21 cellular contexts compared by ENCODE assay signal in genomic region chr16:67704110-67704509, GRCh38. TPM values are rescaled to one million over a fixed set of nuclear protein-coding genes. Genes with fewer than 3 reads are reported as not detected.
A peak's percentile ranks its signal among the peaks of the same experiment; 100 is the strongest.
DNase-seq lines count a peak whose midpoint lies in the region; ATAC-seq and TF ChIP-seq lines count a peak whose summit lies in the region.
"Had no signal": no experiment of that assay in that cellular context is flagged by ENCODE, and none has a peak within 500 bp of the region (broad histone marks: within the 10 kb centered on the region; RNA-seq: fewer than 3 reads in every experiment).

No MANE protein-coding gene starts in this region.

- no peak overlapping the region for H3K4me3 ChIP-seq in CD8-positive, alpha-beta memory T cell (ENCODE audit: low read length)
- no peak overlapping the region for H3K4me3 ChIP-seq in ascending aorta
- H3K4me3 ChIP-seq: BLaER1 had no signal

- intact Hi-C loops in activated CD4-positive, alpha-beta T cell treated with anti-CD3 and anti-CD28 coated beads, Interleukin-2, amount 10 ng/mL, durations not matched to agents 24 days and 14 days (cut with micrococcal nuclease) = no loop called here
- intact Hi-C loops in natural killer cell (cut with micrococcal nuclease) (no loop called here), ascending aorta (cut with DNase I) (no loop called here)

- CTCF ChIA-PET in CD8-positive, alpha-beta memory T cell (lab: Charles Lee) = interaction anchor here (1.9 kb wide), 1 partner anchor 183 kb away, joined by 6 read pairs; no protein-coding TSS in a partner anchor
- CTCF ChIA-PET in RWPE1 (lab: Yijun Ruan, JAX) = interaction anchor here (0.6 kb wide), 1 partner anchor 182 kb away, joined by 4 read pairs; no protein-coding TSS in a partner anchor

- no peak overlapping the region for H3K4me3 Mint-ChIP-seq in activated CD4-positive, alpha-beta T cell treated with anti-CD3 and anti-CD28 coated beads, Interleukin-2, amount 10 ng/mL, durations not matched to agents 24 days and 14 days
- H3K4me3 Mint-ChIP-seq in CD8-positive, alpha-beta memory T cell = no peak overlapping the region
- H3K4me3 Mint-ChIP-seq in activated T-helper 17 cell treated with anti-CD3 and anti-CD28 coated beads, Interleukin-2, amount 50 U/mL, for 72 hours = peak overlapping the region; percentile 70
- H3K4me3 Mint-ChIP-seq in natural killer cell = peak overlapping the region; percentile 45
- H3K4me3 Mint-ChIP-seq: IgD-negative memory B cell had no signal

- POLR2A ChIA-PET in CD8-positive, alpha-beta memory T cell (lab: Charles Lee) = interaction anchor here (0.5 kb wide), 1 partner anchor 762 kb away, joined by 3 read pairs; no protein-coding TSS in a partner anchor
- POLR2A ChIA-PET in RWPE1 (lab: Yijun Ruan, JAX; ENCODE audit: low non-redundant PET) = no interaction called here

- no peaks in the 10 kb centered on the region for H3K27me3 ChIP-seq in CD8-positive, alpha-beta memory T cell (ENCODE audit: insufficient read depth, low read length, poor library complexity, severe bottlenecking)
- no peaks in the 10 kb centered on the region for H3K27me3 ChIP-seq in ascending aorta
- H3K27me3 ChIP-seq: BLaER1 had no signal

- no peaks in the 10 kb centered on the region for H3K27me3 Mint-ChIP-seq in activated CD4-positive, alpha-beta T cell treated with anti-CD3 and anti-CD28 coated beads, Interleukin-2, amount 10 ng/mL, durations not matched to agents 24 days and 14 days
- H3K27me3 Mint-ChIP-seq in CD8-positive, alpha-beta memory T cell = no peaks in the 10 kb centered on the region
- H3K27me3 Mint-ChIP-seq in activated T-helper 17 cell treated with anti-CD3 and anti-CD28 coated beads, Interleukin-2, amount 50 U/mL, for 72 hours = no peaks in the 10 kb centered on the region
- H3K27me3 Mint-ChIP-seq in natural killer cell (ENCODE audit: low read depth in 2 of 2) = no peaks in the 10 kb centered on the region
- H3K27me3 Mint-ChIP-seq: IgD-negative memory B cell had no signal

- peaks cover 3% of the 10 kb centered on the region for H3K36me3 Mint-ChIP-seq in activated CD4-positive, alpha-beta T cell treated with anti-CD3 and anti-CD28 coated beads, Interleukin-2, amount 10 ng/mL, durations not matched to agents 24 days and 14 days (ENCODE audit: low read depth)
- no peaks in the 10 kb centered on the region for H3K36me3 Mint-ChIP-seq in CD8-positive, alpha-beta memory T cell
- H3K36me3 Mint-ChIP-seq in activated T-helper 17 cell treated with anti-CD3 and anti-CD28 coated beads, Interleukin-2, amount 50 U/mL, for 72 hours (ENCODE audit: low read depth) = no peaks in the 10 kb centered on the region
- H3K36me3 Mint-ChIP-seq in natural killer cell = no peaks in the 10 kb centered on the region
- H3K36me3 Mint-ChIP-seq: IgD-negative memory B cell had no signal

- ATAC-seq in activated T-helper 17 cell treated with anti-CD3 and anti-CD28 coated beads, Interleukin-2, amount 50 U/mL, for 72 hours (replicated peaks) = no peak
- no peak for ATAC-seq in natural killer cell

- H3K9me3 ChIP-seq in CD8-positive, alpha-beta memory T cell (ENCODE audit: low read length) = no peaks in the 10 kb centered on the region
- H3K9me3 ChIP-seq in ascending aorta = no peaks in the 10 kb centered on the region

- H3K36me3 ChIP-seq in CD8-positive, alpha-beta memory T cell (ENCODE audit: insufficient read depth, low read length) = no peaks in the 10 kb centered on the region
- H3K36me3 ChIP-seq in ascending aorta = peaks cover under 1 to 4% of the 10 kb centered on the region in 2 donors

- no peaks in the 10 kb centered on the region for H3K9me3 Mint-ChIP-seq in activated CD4-positive, alpha-beta T cell treated with anti-CD3 and anti-CD28 coated beads, Interleukin-2, amount 10 ng/mL, durations not matched to agents 24 days and 14 days
- no peaks in the 10 kb centered on the region for H3K9me3 Mint-ChIP-seq in CD8-positive, alpha-beta memory T cell
- no peaks in the 10 kb centered on the region for H3K9me3 Mint-ChIP-seq in activated T-helper 17 cell treated with anti-CD3 and anti-CD28 coated beads, Interleukin-2, amount 50 U/mL, for 72 hours
- H3K9me3 Mint-ChIP-seq in natural killer cell = no peaks in the 10 kb centered on the region
- H3K9me3 Mint-ChIP-seq: IgD-negative memory B cell had no signal

- H3K27ac ChIP-seq in CD8-positive, alpha-beta memory T cell (ENCODE audit: low read depth, low read length) = no peak overlapping the region
- H3K27ac ChIP-seq in ascending aorta (no peak overlapping the region), RWPE1 (no peak overlapping the region)
- H3K27ac ChIP-seq: BLaER1 had no signal

- DNase-seq in activated CD4-positive, alpha-beta T cell treated with anti-CD3 and anti-CD28 coated beads, Interleukin-2, amount 10 ng/mL, durations not matched to agents 24 days and 14 days = no peak
- no peak for DNase-seq in activated CD4-positive, alpha-beta T cell treated with anti-CD3 and anti-CD28 coated beads, Interleukin-2, amount 50 U/mL, for 4 hours
- no peak for DNase-seq in CD8-positive, alpha-beta memory T cell
- DNase-seq in natural killer cell = no peak
- no peak for DNase-seq in ascending aorta (ENCODE audit: low spot score in 2 of 2)
- DNase-seq in RWPE1 (ENCODE audit: low spot score) = no peak
- no peak for DNase-seq in NOMO-1 treated with dmso at 0.1 percent for 144 hours (lab: John Stamatoyannopoulos, UW; ENCODE audit: unreplicated experiment)
- DNase-seq: COR-L47; GF-D8; GOT3; Kasumi-1; NCI-H1105; NCI-H187 treated with DMSO at 0.1 percent for 48 hours; NCI-H446 treated with DMSO at 0.1 percent for 48 hours; NK-92 treated with Interleukin-12 subunit alpha and Interleukin-12 subunit beta, amount 100 ng/mL, for 24 hours; RPMI8226 had no signal

- peak overlapping the region; percentile 75 for H3K27ac Mint-ChIP-seq in activated CD4-positive, alpha-beta T cell treated with anti-CD3 and anti-CD28 coated beads, Interleukin-2, amount 10 ng/mL, durations not matched to agents 24 days and 14 days
- peak overlapping the region in 5 of 8 donors; percentile 36 to 86 (median 82) for H3K27ac Mint-ChIP-seq in CD8-positive, alpha-beta memory T cell
- H3K27ac Mint-ChIP-seq in activated T-helper 17 cell treated with anti-CD3 and anti-CD28 coated beads, Interleukin-2, amount 50 U/mL, for 72 hours = peak overlapping the region; percentile 58
- H3K27ac Mint-ChIP-seq in natural killer cell = peak overlapping the region; percentile 67 to 86

- H3K4me1 ChIP-seq in CD8-positive, alpha-beta memory T cell (ENCODE audit: insufficient read depth, low read length) = peaks cover 16% of the 10 kb centered on the region
- H3K4me1 ChIP-seq in ascending aorta = no peaks in the 10 kb centered on the region

- peaks cover 19% of the 10 kb centered on the region for H3K4me1 Mint-ChIP-seq in activated CD4-positive, alpha-beta T cell treated with anti-CD3 and anti-CD28 coated beads, Interleukin-2, amount 10 ng/mL, durations not matched to agents 24 days and 14 days
- H3K4me1 Mint-ChIP-seq in CD8-positive, alpha-beta memory T cell = peaks cover 19 to 38% (median 26%) of the 10 kb centered on the region in 3 donors
- H3K4me1 Mint-ChIP-seq in activated T-helper 17 cell treated with anti-CD3 and anti-CD28 coated beads, Interleukin-2, amount 50 U/mL, for 72 hours = peaks cover 14% of the 10 kb centered on the region
- H3K4me1 Mint-ChIP-seq in natural killer cell = peaks cover 17 to 19% of the 10 kb centered on the region in 2 donors

- TF ChIP-seq CTCF in natural killer cell (IDR thresholded peaks at IDR 0.05) (no peak), ascending aorta (IDR thresholded peaks at IDR 0.05) (no peak), RWPE1 (conservative IDR thresholded peaks at IDR 0.05; ENCODE audit: low read depth) (no peak)

RNA-seq across cellular contexts. Expression of gene GFOD2, which starts 15.0 kb away (rescaled TPM):
- 16.2 and 18.3 TPM in 2 replicates for total RNA-seq in activated CD4-positive, alpha-beta T cell treated with anti-CD3 and anti-CD28 coated beads, Interleukin-2, amount 10 ng/mL, durations not matched to agents 24 days and 14 days
- total RNA-seq in CD8-positive, alpha-beta memory T cell = 10 to 100 TPM; 21.3 to 23.7 TPM
- polyA plus RNA-seq in CD8-positive, alpha-beta memory T cell = 11.2 TPM
- total RNA-seq in activated T-helper 17 cell treated with anti-CD3 and anti-CD28 coated beads, Interleukin-2, amount 50 U/mL, for 72 hours = 10 to 100 TPM; 13.8 to 20.9 TPM
- 10 to 100 TPM in 1 of 3 donors, 1 to 10 TPM in 2; 6.5 to 10.9 (median 8.3) TPM for total RNA-seq in natural killer cell
- 43.5 TPM for total RNA-seq in ascending aorta

RNA-seq across cellular contexts. Expression of gene C16orf86, which starts 37.5 kb away (rescaled TPM):
- total RNA-seq in activated CD4-positive, alpha-beta T cell treated with anti-CD3 and anti-CD28 coated beads, Interleukin-2, amount 10 ng/mL, durations not matched to agents 24 days and 14 days = 0.68 and 1.5 TPM in 2 replicates
- total RNA-seq in CD8-positive, alpha-beta memory T cell = 1 to 10 TPM in 1 of 2 experiments, under 1 TPM in 1; 0.79 to 1.9 TPM
- 2.7 TPM for polyA plus RNA-seq in CD8-positive, alpha-beta memory T cell
- total RNA-seq in activated T-helper 17 cell treated with anti-CD3 and anti-CD28 coated beads, Interleukin-2, amount 50 U/mL, for 72 hours = 1 to 10 TPM; 1.5 to 1.8 TPM
- 1 to 10 TPM; 3.5 to 4.4 (median 3.6) TPM for total RNA-seq in natural killer cell
- 1.6 TPM for total RNA-seq in ascending aorta
- total RNA-seq: A172, Daoy had no signal

RNA-seq across cellular contexts. Expression of gene ENKD1, which starts 37.6 kb away (rescaled TPM):
- 12.7 and 13.8 TPM in 2 replicates for total RNA-seq in activated CD4-positive, alpha-beta T cell treated with anti-CD3 and anti-CD28 coated beads, Interleukin-2, amount 10 ng/mL, durations not matched to agents 24 days and 14 days
- 10 to 100 TPM; 15.1 to 15.6 TPM for total RNA-seq in CD8-positive, alpha-beta memory T cell
- 1.7 TPM for polyA plus RNA-seq in CD8-positive, alpha-beta memory T cell
- total RNA-seq in activated T-helper 17 cell treated with anti-CD3 and anti-CD28 coated beads, Interleukin-2, amount 50 U/mL, for 72 hours = 1 to 10 TPM; 9.1 to 9.4 TPM
- 1 to 10 TPM; 3.4 to 4.2 (median 3.7) TPM for total RNA-seq in natural killer cell
- 42.5 TPM for total RNA-seq in ascending aorta
- total RNA-seq: A172 had no signal

RNA-seq across cellular contexts. Expression of gene PARD6A, which starts 43.4 kb away (rescaled TPM):
- total RNA-seq in activated CD4-positive, alpha-beta T cell treated with anti-CD3 and anti-CD28 coated beads, Interleukin-2, amount 10 ng/mL, durations not matched to agents 24 days and 14 days = 13.5 and 14.0 TPM in 2 replicates
- total RNA-seq in CD8-positive, alpha-beta memory T cell = 10 to 100 TPM; 16.7 to 18.3 TPM
- 14.7 TPM for polyA plus RNA-seq in CD8-positive, alpha-beta memory T cell
- 10 to 100 TPM; 10.7 to 16.5 TPM for total RNA-seq in activated T-helper 17 cell treated with anti-CD3 and anti-CD28 coated beads, Interleukin-2, amount 50 U/mL, for 72 hours
- total RNA-seq in natural killer cell = 1 to 10 TPM; 3.1 to 4.4 (median 3.3) TPM
- 8.4 TPM for total RNA-seq in ascending aorta

RNA-seq across cellular contexts. Expression of gene ACD, which starts 44.0 kb away (rescaled TPM):
- 54.0 and 55.1 TPM in 2 replicates for total RNA-seq in activated CD4-positive, alpha-beta T cell treated with anti-CD3 and anti-CD28 coated beads, Interleukin-2, amount 10 ng/mL, durations not matched to agents 24 days and 14 days
- total RNA-seq in CD8-positive, alpha-beta memory T cell = 10 to 100 TPM; 79.1 to 81.7 TPM
- polyA plus RNA-seq in CD8-positive, alpha-beta memory T cell = 55.6 TPM
- 10 to 100 TPM; 37.5 to 63.4 TPM for total RNA-seq in activated T-helper 17 cell treated with anti-CD3 and anti-CD28 coated beads, Interleukin-2, amount 50 U/mL, for 72 hours
- 10 to 100 TPM; 34.4 to 58.0 (median 43.2) TPM for total RNA-seq in natural killer cell
- 14.5 TPM for total RNA-seq in ascending aorta

Comparison
In these comparisons a context has a peak if more than half of its experiments do, and no peak if none do; other contexts are left out.
1. H3K4me3 Mint-ChIP-seq: peak in activated T-helper 17 cell treated with anti-CD3 and anti-CD28 coated beads, Interleukin-2, amount 50 U/mL, for 72 hours (single experiment) and natural killer cell (single experiment); none in activated CD4-positive, alpha-beta T cell treated with anti-CD3 and anti-CD28 coated beads, Interleukin-2, amount 10 ng/mL, durations not matched to agents 24 days and 14 days (single experiment) and CD8-positive, alpha-beta memory T cell (0 of 7).
2. Peak in every context shown above with its lines, with median percentiles within 50 percentile points of each other: H3K27ac Mint-ChIP-seq.